19 cellular contexts compared by ENCODE assay signal in genomic region chrX:3994315-3994714, GRCh38.
"Had no signal": no experiment of that assay in that cellular context is flagged by ENCODE, and none has a peak within 500 bp of the region (broad histone marks: within the 10 kb centered on the region; RNA-seq: fewer than 3 reads in every experiment).

No MANE protein-coding gene starts in this region.

- H3K36me3 ChIP-seq: MG63, SJSA1 had no signal

- H3K9me3 ChIP-seq: MG63, SJSA1 had no signal

- H3K27me3 ChIP-seq: MG63, SJSA1 had no signal

- H3K27ac ChIP-seq: SJSA1, SK-N-MC had no signal

- H3K4me1 ChIP-seq: SJSA1 had no signal

- H3K4me3 ChIP-seq: MG63, SJSA1, SK-N-MC had no signal

- DNase-seq: Karpas-422, KG1, MG63, NCI-H1092, NCI-H1105 treated with DMSO at 0.1 percent for 48 hours, NCI-H1417 treated with DMSO at 0.1 percent for 48 hours, NCI-H146, NCI-H1694 treated with DMSO at 0.1 percent for 48 hours, NCI-H1930, NCI-H2081, NCI-H2227 treated with DMSO at 0.1 percent for 48 hours, NCI-H524, NCI-H526 treated with DMSO at 0.1 percent for 48 hours, NCI-H748 treated with DMSO at 0.1 percent for 48 hours, Right ventricle myocardium superior, RPMI8226, SIG-M5 had no signal
